Comparison of ENCODE assay signal across 13 cellular contexts in genomic region chr7:66330961-66331360, GRCh38.
DNase-seq lines count a peak whose midpoint lies in the region; ATAC-seq and TF ChIP-seq lines count a peak whose summit lies in the region.
"Had no signal": no experiment of that assay in that cellular context is flagged by ENCODE, and none has a peak within 500 bp of the region (broad histone marks: within the 10 kb centered on the region; RNA-seq: fewer than 3 reads in every experiment).

No MANE protein-coding gene starts in this region.

- H3K27me3 ChIP-seq in fibroblast of lung (ENCODE audit: control insufficient read depth, insufficient read depth, low read length): no peaks in the 10 kb centered on the region
- H3K27me3 ChIP-seq in aorta (ENCODE audit: control insufficient read depth in 1 of 2, insufficient read depth in 2 of 2, low read length in 1 of 2): no peaks in the 10 kb centered on the region
- H3K27me3 ChIP-seq: transverse colon had no signal

- H3K27ac ChIP-seq in fibroblast of lung (ENCODE audit: insufficient read depth, low read length) (no peak overlapping the region), aorta (ENCODE audit: low read depth in 1 of 2, low read length in 2 of 2) (no peak overlapping the region)
- H3K27ac ChIP-seq: transverse colon had no signal

- peaks cover 2% of the 10 kb centered on the region for H4K20me1 ChIP-seq in fibroblast of lung (ENCODE audit: control insufficient read depth, extremely low read depth, insufficient read depth, low read length)

- DNase-seq in NCI-H82 (lab: John Stamatoyannopoulos, UW) (peak; percentile 9), NCI-H82 treated with DMSO at 0.1 percent for 48 hours (lab: John Stamatoyannopoulos, UW; ENCODE audit: unreplicated experiment) (no peak), fibroblast of lung (ENCODE audit: low read depth in 2 of 2) (peak; percentile 34 to 83), medulla oblongata (ENCODE audit: extremely low spot score) (peak; percentile 66), aorta (peak in 1 of 2 donors; percentile 54), NCI-H526 treated with DMSO at 0.1 percent for 48 hours (lab: John Stamatoyannopoulos, UW) (no peak), NCI-H1436 treated with DMSO at 0.1 percent for 48 hours (lab: John Stamatoyannopoulos, UW) (no peak), G401 (ENCODE audit: low spot score) (no peak)
- DNase-seq: activated T-cell treated with anti-CD3 and anti-CD28 coated beads, Interleukin-2, amount 50 U/mL, for 48 hours; natural killer cell; NK-92 treated with Interleukin-12 subunit alpha and Interleukin-12 subunit beta, amount 100 ng/mL, for 24 hours; SW 1271; transverse colon had no signal

- H3K4me1 ChIP-seq in fibroblast of lung (ENCODE audit: control insufficient read depth, extremely low read depth, insufficient read depth, low read length) (peaks cover 9% of the 10 kb centered on the region), aorta (ENCODE audit: control insufficient read depth in 1 of 2, insufficient read depth in 2 of 2, low read length in 2 of 2) (no peaks in the 10 kb centered on the region)

- peak overlapping the region; percentile 13 for H3K4me2 ChIP-seq in fibroblast of lung (ENCODE audit: extremely low read depth, insufficient read depth, low read length)

- TF ChIP-seq CTCF in fibroblast of lung (conservative IDR thresholded peaks at IDR 0.05 in 1 of 2, IDR thresholded peaks at IDR 0.05 in 1 of 2; ENCODE audit: low read depth in 1 of 2, low read length in 2 of 2): no peak

- ATAC-seq in aorta (ENCODE audit: low FRiP score): peak; percentile 38
- ATAC-seq: natural killer cell had no signal

- H3K79me2 ChIP-seq in fibroblast of lung (ENCODE audit: control insufficient read depth, insufficient read depth, low read length): peaks cover 2% of the 10 kb centered on the region

- intact Hi-C loops in aorta (cut with DNase I): no loop called here

- in situ Hi-C loops in G401 (cut with HindIII; ENCODE audit: low sequenced_read_pairs): no loop called here

- H2AFZ ChIP-seq in fibroblast of lung (ENCODE audit: low read length): no peak overlapping the region

- no peak overlapping the region for H3K4me3 ChIP-seq in fibroblast of lung (replicated peaks in 1 of 4; ENCODE audit: control extremely low read depth in 1 of 4, insufficient read depth in 1 of 4, low read depth in 3 of 4, low read length in 4 of 4)
- H3K4me3 ChIP-seq in aorta (ENCODE audit: low read length in 2 of 2): no peak overlapping the region
- H3K4me3 ChIP-seq: transverse colon had no signal

- H3K36me3 ChIP-seq in fibroblast of lung (ENCODE audit: control insufficient read depth, insufficient read depth, low read length): no peaks in the 10 kb centered on the region
- H3K36me3 ChIP-seq in aorta (ENCODE audit: control insufficient read depth in 1 of 2, insufficient read depth in 2 of 2, low read length in 1 of 2): no peaks in the 10 kb centered on the region
- H3K36me3 ChIP-seq: transverse colon had no signal

- 21 to 32% methylated on average over 1 of the region's 1 CpG for WGBS in aorta, 2 donors

- H3K9ac ChIP-seq in fibroblast of lung (ENCODE audit: insufficient read depth, low read length): no peak overlapping the region

- no peaks in the 10 kb centered on the region for H3K9me3 ChIP-seq in fibroblast of lung (ENCODE audit: control insufficient read depth, insufficient read depth, low read depth, low read length)
- no peaks in the 10 kb centered on the region for H3K9me3 ChIP-seq in aorta (ENCODE audit: control insufficient read depth, low read length)
- H3K9me3 ChIP-seq: transverse colon had no signal

Comparison
In these comparisons a context has a peak if more than half of its experiments do, and no peak if none do; other contexts are left out.
1. DNase-seq: peak in NCI-H82 (single experiment), fibroblast of lung (2 of 2) and medulla oblongata (single experiment); none in NCI-H82 treated with DMSO at 0.1 percent for 48 hours (single experiment), NCI-H526 treated with DMSO at 0.1 percent for 48 hours (single experiment), NCI-H1436 treated with DMSO at 0.1 percent for 48 hours (single experiment) and G401 (single experiment).